In genomic region chr10:37314350-37314749, GRCh38 we compare ENCODE assay signal across 25 cellular contexts.
"Had no signal": no experiment of that assay in that cellular context is flagged by ENCODE, and none has a peak within 500 bp of the region (broad histone marks: within the 10 kb centered on the region; RNA-seq: fewer than 3 reads in every experiment).

No MANE protein-coding gene starts in this region.

- H3K9me3 ChIP-seq: ascending aorta, breast epithelium had no signal

- H3K27me3 ChIP-seq: ascending aorta, breast epithelium had no signal

- H3K4me3 ChIP-seq: ascending aorta, breast epithelium had no signal

- H3K27ac ChIP-seq: ascending aorta, breast epithelium had no signal

- ATAC-seq: activated CD4-positive, alpha-beta T cell treated with anti-CD3 and anti-CD28 coated beads for 36 hours; activated CD8-positive, alpha-beta memory T cell treated with anti-CD3 and anti-CD28 coated beads, Interleukin-2, amount 10 ng/mL, durations not matched to agents 7 days and 5 days; activated CD8-positive, alpha-beta T cell treated with anti-CD3 and anti-CD28 coated beads, Interleukin-2, amount 10 ng/mL, durations not matched to agents 7 days and 5 days; effector memory CD8-positive, alpha-beta T cell; esophagus mucosa had no signal

- H3K36me3 ChIP-seq: ascending aorta, breast epithelium had no signal

- FAIRE-seq: colon, frontal cortex had no signal

- DNase-seq: activated CD4-positive, alpha-beta memory T cell treated with anti-CD3 and anti-CD28 coated beads for 36 hours; activated CD4-positive, alpha-beta T cell treated with anti-CD3 and anti-CD28 coated beads for 36 hours; activated CD4-positive, alpha-beta T cell treated with anti-CD3 and anti-CD28 coated beads, Interleukin-2, amount 10 ng/mL, durations not matched to agents 24 days and 14 days; activated CD4-positive, CD25-positive, alpha-beta regulatory T cell; activated CD4-positive, CD25-positive, alpha-beta regulatory T cell treated with anti-CD3 and anti-CD28 coated beads, Interleukin-2, amount 50 U/mL, for 72 hours; activated CD8-positive, alpha-beta memory T cell treated with anti-CD3 and anti-CD28 coated beads, Interleukin-2, amount 10 ng/mL, durations not matched to agents 7 days and 5 days; activated CD8-positive, alpha-beta memory T cell treated with anti-CD3 and anti-CD28 coated beads, Interleukin-2, amount 50 U/mL, for 4 hours; activated CD8-positive, alpha-beta T cell treated with anti-CD3 and anti-CD28 coated beads, Interleukin-2, amount 10 ng/mL, durations not matched to agents 7 days and 5 days; activated effector memory CD4-positive, alpha-beta T cell treated with anti-CD3 and anti-CD28 coated beads, Interleukin-2, amount 50 U/mL, for 16 hours; activated naive CD4-positive, alpha-beta T cell treated with anti-CD3 and anti-CD28 coated beads for 36 hours; activated naive CD8-positive, alpha-beta T cell treated with anti-CD3 and anti-CD28 coated beads for 36 hours; activated T-cell treated with anti-CD3 and anti-CD28 coated beads, Interleukin-2, amount 50 U/mL, for 1 hour; activated T-cell treated with anti-CD3 and anti-CD28 coated beads, Interleukin-2, amount 50 U/mL, for 48 hours; cortex of kidney; dermis blood vessel endothelial cell; effector CD4-positive, alpha-beta T cell; effector memory CD8-positive, alpha-beta T cell; foreskin fibroblast; head of caudate nucleus; T-helper 2 cell had no signal

- H3K4me1 ChIP-seq: ascending aorta, breast epithelium had no signal
